ENCODE assay signal across 12 cellular contexts in the genomic region with DNA sequence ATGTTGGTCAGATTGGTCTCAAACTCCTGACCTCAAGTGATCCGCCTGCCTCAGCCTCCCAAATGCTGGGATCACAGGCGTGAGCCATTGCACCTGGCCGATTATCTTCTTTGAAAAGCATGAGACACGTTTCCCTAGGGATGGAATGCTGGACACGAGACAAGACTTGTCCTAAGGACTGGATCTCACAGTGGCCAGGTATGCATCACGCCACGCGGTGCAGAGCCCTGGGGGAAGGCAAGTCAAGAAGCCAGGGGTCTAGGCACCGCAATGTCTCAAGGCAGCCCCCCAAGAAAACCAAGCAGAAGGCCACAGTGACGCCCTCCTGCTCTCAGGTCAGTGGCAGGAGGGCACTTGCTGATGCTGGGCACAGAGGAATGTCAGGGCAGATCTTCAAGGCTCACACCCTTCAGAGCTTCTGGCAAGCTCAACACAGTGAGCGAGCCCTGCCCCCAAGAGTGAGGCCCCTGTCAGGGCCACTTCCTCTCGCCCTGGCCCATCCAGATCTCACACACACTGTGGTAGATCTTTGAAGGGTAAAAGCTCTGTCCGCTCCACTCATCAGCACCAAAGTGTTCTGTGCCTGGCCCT.
DNase-seq lines count a peak whose midpoint lies in the region; ATAC-seq, FAIRE-seq and TF ChIP-seq lines count a peak whose summit lies in the region.
"Had no signal": no experiment of that assay in that cellular context is flagged by ENCODE, and none has a peak within 500 bp of the region (broad histone marks: within the 10 kb centered on the region; RNA-seq: fewer than 3 reads in every experiment).

No MANE protein-coding gene starts in this region.

- POLR2A ChIA-PET in activated CD4-positive, alpha-beta memory T cell treated with anti-CD3 and anti-CD28 coated beads for 36 hours (lab: Charles Lee): no interaction called here
- POLR2A ChIA-PET in activated CD4-positive, alpha-beta memory T cell treated with anti-CD3 and anti-CD28 coated beads, Interleukin-2, amount 10 ng/mL, durations not matched to agents 7 days and 5 days (lab: Charles Lee): interaction anchor here (1.0 kb wide), 1 partner anchor 38 kb away, joined by 3 read pairs; no protein-coding TSS in a partner anchor
- POLR2A ChIA-PET in T-cell (lab: Charles Lee): no interaction called here

- H3K27ac Mint-ChIP-seq in activated CD4-positive, alpha-beta memory T cell treated with anti-CD3 and anti-CD28 coated beads for 36 hours: peak overlapping the region; percentile 29
- H3K27ac Mint-ChIP-seq in activated CD4-positive, alpha-beta memory T cell treated with anti-CD3 and anti-CD28 coated beads, Interleukin-2, amount 10 ng/mL, durations not matched to agents 7 days and 5 days: no peak overlapping the region
- peak overlapping the region; percentile 33 for H3K27ac Mint-ChIP-seq in activated naive CD8-positive, alpha-beta T cell treated with anti-CD3 and anti-CD28 coated beads, Interleukin-2, amount 50 U/mL, for 24 hours
- H3K27ac Mint-ChIP-seq in T-cell: no peak overlapping the region

- FAIRE-seq in kidney (lab: Jason Lieb, UNC): no peak
- FAIRE-seq: frontal cortex had no signal

- no peak for ATAC-seq in activated naive CD8-positive, alpha-beta T cell treated with anti-CD3 and anti-CD28 coated beads, Interleukin-2, amount 50 U/mL, for 24 hours
- ATAC-seq in T-cell (replicated peaks in 1 of 4) (no peak), GM18498 (IDR thresholded peaks at IDR 0.05; ENCODE audit: unreplicated experiment) (no peak), SK-N-SH treated with all-trans-retinoic acid at 6 μM for 48 hours (no peak)

- CTCF ChIA-PET in activated CD4-positive, alpha-beta memory T cell treated with anti-CD3 and anti-CD28 coated beads for 36 hours (lab: Charles Lee): no interaction called here
- CTCF ChIA-PET in activated CD4-positive, alpha-beta memory T cell treated with anti-CD3 and anti-CD28 coated beads, Interleukin-2, amount 10 ng/mL, durations not matched to agents 7 days and 5 days (lab: Charles Lee): no interaction called here
- CTCF ChIA-PET in T-cell (lab: Charles Lee): no interaction called here

- peaks cover 85% of the 10 kb centered on the region for H3K4me1 Mint-ChIP-seq in activated CD4-positive, alpha-beta memory T cell treated with anti-CD3 and anti-CD28 coated beads for 36 hours (ENCODE audit: low read depth)
- peaks cover 75% of the 10 kb centered on the region for H3K4me1 Mint-ChIP-seq in activated CD4-positive, alpha-beta memory T cell treated with anti-CD3 and anti-CD28 coated beads, Interleukin-2, amount 10 ng/mL, durations not matched to agents 7 days and 5 days
- H3K4me1 Mint-ChIP-seq in activated naive CD8-positive, alpha-beta T cell treated with anti-CD3 and anti-CD28 coated beads, Interleukin-2, amount 50 U/mL, for 24 hours: peaks cover 95% of the 10 kb centered on the region
- peaks cover 90 to 97% (median 93%) of the 10 kb centered on the region in 3 donors for H3K4me1 Mint-ChIP-seq in T-cell

- no peaks in the 10 kb centered on the region for H3K36me3 ChIP-seq in kidney (ENCODE audit: control insufficient read depth in 1 of 2, insufficient read depth in 2 of 2, low read length in 2 of 2)
- H3K36me3 ChIP-seq in thymus (ENCODE audit: control insufficient read depth, insufficient read depth): peaks cover 19% of the 10 kb centered on the region

- H3K27ac ChIP-seq in kidney (ENCODE audit: low read depth in 2 of 2, low read length in 2 of 2) (peak overlapping the region in 1 of 2 donors; percentile 9), thymus (ENCODE audit: low read depth) (peak overlapping the region; percentile 52)

- intact Hi-C loops in activated CD4-positive, alpha-beta memory T cell treated with anti-CD3 and anti-CD28 coated beads for 36 hours (cut with micrococcal nuclease): no loop called here
- intact Hi-C loops in kidney (cut with DNase I): no loop called here

- H3K9ac ChIP-seq in kidney (ENCODE audit: low read length in 2 of 2): peak overlapping the region in 1 of 2 donors; percentile 34

- H3K9me3 ChIP-seq in kidney (ENCODE audit: control insufficient read depth in 1 of 2, low read length in 2 of 2): no peaks in the 10 kb centered on the region
- H3K9me3 ChIP-seq in thymus (ENCODE audit: control insufficient read depth): no peaks in the 10 kb centered on the region

- H3K4me3 ChIP-seq in kidney (ENCODE audit: low read length in 2 of 2): peak overlapping the region in 1 of 2 donors; percentile 15
- H3K4me3 ChIP-seq in thymus (ENCODE audit: low read length): no peak overlapping the region

- no peaks in the 10 kb centered on the region for H3K9me3 Mint-ChIP-seq in activated CD4-positive, alpha-beta memory T cell treated with anti-CD3 and anti-CD28 coated beads for 36 hours
- H3K9me3 Mint-ChIP-seq in activated CD4-positive, alpha-beta memory T cell treated with anti-CD3 and anti-CD28 coated beads, Interleukin-2, amount 10 ng/mL, durations not matched to agents 7 days and 5 days: no peaks in the 10 kb centered on the region
- no peaks in the 10 kb centered on the region for H3K9me3 Mint-ChIP-seq in activated naive CD8-positive, alpha-beta T cell treated with anti-CD3 and anti-CD28 coated beads, Interleukin-2, amount 50 U/mL, for 24 hours
- no peaks in the 10 kb centered on the region for H3K9me3 Mint-ChIP-seq in T-cell

- 95% methylated on average over 13 of the region's 13 CpGs for WGBS in thymus

- no peaks in the 10 kb centered on the region for H3K27me3 Mint-ChIP-seq in activated CD4-positive, alpha-beta memory T cell treated with anti-CD3 and anti-CD28 coated beads for 36 hours
- H3K27me3 Mint-ChIP-seq in activated CD4-positive, alpha-beta memory T cell treated with anti-CD3 and anti-CD28 coated beads, Interleukin-2, amount 10 ng/mL, durations not matched to agents 7 days and 5 days: no peaks in the 10 kb centered on the region
- no peaks in the 10 kb centered on the region for H3K27me3 Mint-ChIP-seq in activated naive CD8-positive, alpha-beta T cell treated with anti-CD3 and anti-CD28 coated beads, Interleukin-2, amount 50 U/mL, for 24 hours
- H3K27me3 Mint-ChIP-seq in T-cell: no peaks in the 10 kb centered on the region

- H3K4me3 Mint-ChIP-seq in activated CD4-positive, alpha-beta memory T cell treated with anti-CD3 and anti-CD28 coated beads for 36 hours: no peak overlapping the region
- H3K4me3 Mint-ChIP-seq in activated CD4-positive, alpha-beta memory T cell treated with anti-CD3 and anti-CD28 coated beads, Interleukin-2, amount 10 ng/mL, durations not matched to agents 7 days and 5 days: no peak overlapping the region
- H3K4me3 Mint-ChIP-seq in activated naive CD8-positive, alpha-beta T cell treated with anti-CD3 and anti-CD28 coated beads, Interleukin-2, amount 50 U/mL, for 24 hours: no peak overlapping the region
- peak overlapping the region in 1 of 3 donors; percentile 15 for H3K4me3 Mint-ChIP-seq in T-cell

- H3K36me3 Mint-ChIP-seq in activated CD4-positive, alpha-beta memory T cell treated with anti-CD3 and anti-CD28 coated beads for 36 hours: peaks cover 22% of the 10 kb centered on the region
- H3K36me3 Mint-ChIP-seq in activated CD4-positive, alpha-beta memory T cell treated with anti-CD3 and anti-CD28 coated beads, Interleukin-2, amount 10 ng/mL, durations not matched to agents 7 days and 5 days (ENCODE audit: low read depth): peaks cover 39% of the 10 kb centered on the region
- H3K36me3 Mint-ChIP-seq in activated naive CD8-positive, alpha-beta T cell treated with anti-CD3 and anti-CD28 coated beads, Interleukin-2, amount 50 U/mL, for 24 hours (ENCODE audit: low read depth): peaks cover 27% of the 10 kb centered on the region
- H3K36me3 Mint-ChIP-seq in T-cell: peaks cover 16% of the 10 kb centered on the region

- peaks cover 23 to 33% of the 10 kb centered on the region in 2 donors for H3K4me1 ChIP-seq in kidney (ENCODE audit: control insufficient read depth in 1 of 2, insufficient read depth in 1 of 2, low read depth in 1 of 2, low read length in 2 of 2)
- H3K4me1 ChIP-seq in thymus (ENCODE audit: control insufficient read depth, insufficient read depth, low read length): peaks cover 23% of the 10 kb centered on the region

- no peak for TF ChIP-seq CTCF in kidney (IDR thresholded peaks at IDR 0.05; ENCODE audit: borderline replicate concordance, extremely low read depth, insufficient read depth)

- H3K27me3 ChIP-seq in thymus (ENCODE audit: control insufficient read depth, insufficient read depth): no peaks in the 10 kb centered on the region

- DNase-seq in activated CD4-positive, alpha-beta memory T cell treated with anti-CD3 and anti-CD28 coated beads for 36 hours: no peak
- no peak for DNase-seq in activated CD4-positive, alpha-beta memory T cell treated with anti-CD3 and anti-CD28 coated beads, Interleukin-2, amount 10 ng/mL, durations not matched to agents 7 days and 5 days
- no peak for DNase-seq in activated naive CD8-positive, alpha-beta T cell treated with anti-CD3 and anti-CD28 coated beads, Interleukin-2, amount 50 U/mL, for 24 hours
- peak; percentile 42 for DNase-seq in kidney
- no peak for DNase-seq in T-cell
- DNase-seq: activated CD4-positive, CD25-positive, alpha-beta regulatory T cell treated with anti-CD3 and anti-CD28 coated beads, Interleukin-2, amount 50 U/mL, for 72 hours; NCI-H526 treated with DMSO at 0.1 percent for 48 hours; stimulated activated CD4-positive, alpha-beta T cell treated with anti-CD3 and anti-CD28 coated beads, Interleukin-4, amount 100 ng/mL, for 1 hour had no signal

TF ChIP-seq in SK-N-SH treated with all-trans-retinoic acid at 6 μM for 48 hours, 23 proteins besides CTCF, POLR2A, EP300 and RAD21 (continues in another document):
- TF ChIP-seq ISL1 (CRISPR knock-in tag; IDR thresholded peaks at IDR 0.05) (no peak), ESRRG (CRISPR knock-in tag; IDR thresholded peaks at IDR 0.05) (no peak), RARB (CRISPR knock-in tag; IDR thresholded peaks at IDR 0.05) (no peak), SNAI2 (CRISPR knock-in tag; IDR thresholded peaks at IDR 0.05) (no peak)
- TF ChIP-seq, protein P1, sequence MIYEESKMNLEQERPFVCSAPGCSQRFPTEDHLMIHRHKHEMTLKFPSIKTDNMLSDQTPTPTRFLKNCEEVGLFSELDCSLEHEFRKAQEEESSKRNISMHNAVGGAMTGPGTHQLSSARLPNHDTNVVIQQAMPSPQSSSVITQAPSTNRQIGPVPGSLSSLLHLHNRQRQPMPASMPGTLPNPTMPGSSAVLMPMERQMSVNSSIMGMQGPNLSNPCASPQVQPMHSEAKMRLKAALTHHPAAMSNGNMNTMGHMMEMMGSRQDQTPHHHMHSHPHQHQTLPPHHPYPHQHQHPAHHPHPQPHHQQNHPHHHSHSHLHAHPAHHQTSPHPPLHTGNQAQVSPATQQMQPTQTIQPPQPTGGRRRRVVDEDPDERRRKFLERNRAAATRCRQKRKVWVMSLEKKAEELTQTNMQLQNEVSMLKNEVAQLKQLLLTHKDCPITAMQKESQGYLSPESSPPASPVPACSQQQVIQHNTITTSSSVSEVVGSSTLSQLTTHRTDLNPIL (CRISPR knock-in tag; IDR thresholded peaks at IDR 0.05; ENCODE audit: low read depth): no peak

Comparison
In these comparisons a context has a peak if more than half of its experiments do, and no peak if none do; other contexts are left out.
1. H3K27ac Mint-ChIP-seq: peak in activated CD4-positive, alpha-beta memory T cell treated with anti-CD3 and anti-CD28 coated beads for 36 hours (single experiment) and activated naive CD8-positive, alpha-beta T cell treated with anti-CD3 and anti-CD28 coated beads, Interleukin-2, amount 50 U/mL, for 24 hours (single experiment); none in activated CD4-positive, alpha-beta memory T cell treated with anti-CD3 and anti-CD28 coated beads, Interleukin-2, amount 10 ng/mL, durations not matched to agents 7 days and 5 days (single experiment) and T-cell (0 of 2).